1 cellular context compared by ENCODE assay signal in the genomic region with DNA sequence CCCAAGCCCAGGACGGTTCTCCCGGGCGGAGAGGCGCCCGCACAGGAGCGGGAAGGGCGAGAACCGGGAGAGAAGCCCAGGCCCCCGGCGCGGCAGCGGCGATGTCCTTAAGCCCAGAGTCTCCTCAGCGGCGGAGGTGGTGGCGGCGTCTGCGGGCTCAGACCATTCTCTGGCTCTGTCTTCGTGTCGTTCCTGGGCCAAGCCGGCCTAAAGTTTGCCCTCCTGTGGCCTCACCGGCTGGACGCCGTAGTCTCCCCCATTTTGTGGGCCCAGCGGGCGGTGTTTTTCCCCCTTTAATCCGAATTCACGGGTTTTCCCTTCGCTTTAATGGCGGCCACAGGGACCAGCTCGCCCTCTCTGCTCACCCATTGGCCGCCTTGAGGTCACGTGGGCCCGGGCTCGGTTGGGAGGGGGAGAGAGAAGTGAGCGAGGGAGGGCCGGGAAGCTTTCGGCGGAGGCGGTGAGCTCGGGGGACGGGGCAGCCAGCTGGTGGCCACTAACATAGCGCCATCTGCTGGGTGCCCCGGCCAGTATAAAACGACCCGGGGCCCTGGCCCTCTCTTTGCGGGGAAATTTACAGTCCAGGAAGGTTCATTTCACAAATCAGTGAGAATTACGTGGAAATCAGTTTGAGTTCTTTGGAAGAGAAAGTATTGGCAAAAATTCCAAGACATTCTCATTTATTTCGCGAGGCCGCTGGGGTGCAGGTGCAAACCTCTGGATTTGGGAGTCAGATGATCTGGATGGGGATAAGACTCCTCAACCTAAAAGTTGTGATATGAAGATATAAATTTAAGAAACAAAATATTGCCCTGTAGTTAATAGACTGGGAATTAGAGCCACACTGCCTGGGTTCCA.
TF ChIP-seq lines count a peak whose summit lies in the region.

No MANE protein-coding gene starts in this region.

TF ChIP-seq in HepG2, 621 proteins besides CTCF, POLR2A, EP300 and RAD21 (continued from another document and continues in another):
- no peak for TF ChIP-seq ZSCAN21 (CRISPR knock-in tag; IDR thresholded peaks at IDR 0.05; ENCODE audit: borderline replicate concordance)
- no peak for TF ChIP-seq CCAR2 (optimal IDR thresholded peaks at IDR 0.05; ENCODE audit: low read depth, low read length)
- no peak for TF ChIP-seq EEA1 (CRISPR knock-in tag; IDR thresholded peaks at IDR 0.05; ENCODE audit: borderline replicate concordance)
- TF ChIP-seq MLLT10 (CRISPR knock-in tag; IDR thresholded peaks at IDR 0.05), result no peak
- no peak; the same call in 1 of the 2 replicates for TF ChIP-seq HMG20A (CRISPR knock-in tag; IDR thresholded peaks at IDR 0.05; ENCODE audit: borderline replicate concordance)
- no peak; the same call in 1 of the 2 replicates for TF ChIP-seq ZFP36L2 (CRISPR knock-in tag; IDR thresholded peaks at IDR 0.05)
- TF ChIP-seq, protein P1, sequence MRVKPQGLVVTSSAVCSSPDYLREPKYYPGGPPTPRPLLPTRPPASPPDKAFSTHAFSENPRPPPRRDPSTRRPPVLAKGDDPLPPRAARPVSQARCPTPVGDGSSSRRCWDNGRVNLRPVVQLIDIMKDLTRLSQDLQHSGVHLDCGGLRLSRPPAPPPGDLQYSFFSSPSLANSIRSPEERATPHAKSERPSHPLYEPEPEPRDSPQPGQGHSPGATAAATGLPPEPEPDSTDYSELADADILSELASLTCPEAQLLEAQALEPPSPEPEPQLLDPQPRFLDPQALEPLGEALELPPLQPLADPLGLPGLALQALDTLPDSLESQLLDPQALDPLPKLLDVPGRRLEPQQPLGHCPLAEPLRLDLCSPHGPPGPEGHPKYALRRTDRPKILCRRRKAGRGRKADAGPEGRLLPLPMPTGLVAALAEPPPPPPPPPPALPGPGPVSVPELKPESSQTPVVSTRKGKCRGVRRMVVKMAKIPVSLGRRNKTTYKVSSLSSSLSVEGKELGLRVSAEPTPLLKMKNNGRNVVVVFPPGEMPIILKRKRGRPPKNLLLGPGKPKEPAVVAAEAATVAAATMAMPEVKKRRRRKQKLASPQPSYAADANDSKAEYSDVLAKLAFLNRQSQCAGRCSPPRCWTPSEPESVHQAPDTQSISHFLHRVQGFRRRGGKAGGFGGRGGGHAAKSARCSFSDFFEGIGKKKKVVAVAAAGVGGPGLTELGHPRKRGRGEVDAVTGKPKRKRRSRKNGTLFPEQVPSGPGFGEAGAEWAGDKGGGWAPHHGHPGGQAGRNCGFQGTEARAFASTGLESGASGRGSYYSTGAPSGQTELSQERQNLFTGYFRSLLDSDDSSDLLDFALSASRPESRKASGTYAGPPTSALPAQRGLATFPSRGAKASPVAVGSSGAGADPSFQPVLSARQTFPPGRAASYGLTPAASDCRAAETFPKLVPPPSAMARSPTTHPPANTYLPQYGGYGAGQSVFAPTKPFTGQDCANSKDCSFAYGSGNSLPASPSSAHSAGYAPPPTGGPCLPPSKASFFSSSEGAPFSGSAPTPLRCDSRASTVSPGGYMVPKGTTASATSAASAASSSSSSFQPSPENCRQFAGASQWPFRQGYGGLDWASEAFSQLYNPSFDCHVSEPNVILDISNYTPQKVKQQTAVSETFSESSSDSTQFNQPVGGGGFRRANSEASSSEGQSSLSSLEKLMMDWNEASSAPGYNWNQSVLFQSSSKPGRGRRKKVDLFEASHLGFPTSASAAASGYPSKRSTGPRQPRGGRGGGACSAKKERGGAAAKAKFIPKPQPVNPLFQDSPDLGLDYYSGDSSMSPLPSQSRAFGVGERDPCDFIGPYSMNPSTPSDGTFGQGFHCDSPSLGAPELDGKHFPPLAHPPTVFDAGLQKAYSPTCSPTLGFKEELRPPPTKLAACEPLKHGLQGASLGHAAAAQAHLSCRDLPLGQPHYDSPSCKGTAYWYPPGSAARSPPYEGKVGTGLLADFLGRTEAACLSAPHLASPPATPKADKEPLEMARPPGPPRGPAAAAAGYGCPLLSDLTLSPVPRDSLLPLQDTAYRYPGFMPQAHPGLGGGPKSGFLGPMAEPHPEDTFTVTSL (CRISPR knock-in tag; IDR thresholded peaks at IDR 0.05; ENCODE audit: borderline replicate concordance), result no peak
- TF ChIP-seq ZNF282 (IDR thresholded peaks at IDR 0.05; ENCODE audit: partially characterized antibody), result no peak
- TF ChIP-seq TCF7 (IDR thresholded peaks at IDR 0.05; ENCODE audit: low read depth), result no peak
- TF ChIP-seq MYNN (CRISPR knock-in tag; IDR thresholded peaks at IDR 0.05; ENCODE audit: low read depth), result no peak
- TF ChIP-seq, protein P2, sequence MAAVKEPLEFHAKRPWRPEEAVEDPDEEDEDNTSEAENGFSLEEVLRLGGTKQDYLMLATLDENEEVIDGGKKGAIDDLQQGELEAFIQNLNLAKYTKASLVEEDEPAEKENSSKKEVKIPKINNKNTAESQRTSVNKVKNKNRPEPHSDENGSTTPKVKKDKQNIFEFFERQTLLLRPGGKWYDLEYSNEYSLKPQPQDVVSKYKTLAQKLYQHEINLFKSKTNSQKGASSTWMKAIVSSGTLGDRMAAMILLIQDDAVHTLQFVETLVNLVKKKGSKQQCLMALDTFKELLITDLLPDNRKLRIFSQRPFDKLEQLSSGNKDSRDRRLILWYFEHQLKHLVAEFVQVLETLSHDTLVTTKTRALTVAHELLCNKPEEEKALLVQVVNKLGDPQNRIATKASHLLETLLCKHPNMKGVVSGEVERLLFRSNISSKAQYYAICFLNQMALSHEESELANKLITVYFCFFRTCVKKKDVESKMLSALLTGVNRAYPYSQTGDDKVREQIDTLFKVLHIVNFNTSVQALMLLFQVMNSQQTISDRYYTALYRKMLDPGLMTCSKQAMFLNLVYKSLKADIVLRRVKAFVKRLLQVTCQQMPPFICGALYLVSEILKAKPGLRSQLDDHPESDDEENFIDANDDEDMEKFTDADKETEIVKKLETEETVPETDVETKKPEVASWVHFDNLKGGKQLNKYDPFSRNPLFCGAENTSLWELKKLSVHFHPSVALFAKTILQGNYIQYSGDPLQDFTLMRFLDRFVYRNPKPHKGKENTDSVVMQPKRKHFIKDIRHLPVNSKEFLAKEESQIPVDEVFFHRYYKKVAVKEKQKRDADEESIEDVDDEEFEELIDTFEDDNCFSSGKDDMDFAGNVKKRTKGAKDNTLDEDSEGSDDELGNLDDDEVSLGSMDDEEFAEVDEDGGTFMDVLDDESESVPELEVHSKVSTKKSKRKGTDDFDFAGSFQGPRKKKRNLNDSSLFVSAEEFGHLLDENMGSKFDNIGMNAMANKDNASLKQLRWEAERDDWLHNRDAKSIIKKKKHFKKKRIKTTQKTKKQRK (IDR thresholded peaks at IDR 0.05; ENCODE audit: low read length), result no peak
- 0 out of 2 replicates have a peak, but pooled peaks have one; percentile 45 for TF ChIP-seq ZFP37 (CRISPR knock-in tag; IDR thresholded peaks at IDR 0.05; ENCODE audit: borderline replicate concordance)
- TF ChIP-seq, protein P3, sequence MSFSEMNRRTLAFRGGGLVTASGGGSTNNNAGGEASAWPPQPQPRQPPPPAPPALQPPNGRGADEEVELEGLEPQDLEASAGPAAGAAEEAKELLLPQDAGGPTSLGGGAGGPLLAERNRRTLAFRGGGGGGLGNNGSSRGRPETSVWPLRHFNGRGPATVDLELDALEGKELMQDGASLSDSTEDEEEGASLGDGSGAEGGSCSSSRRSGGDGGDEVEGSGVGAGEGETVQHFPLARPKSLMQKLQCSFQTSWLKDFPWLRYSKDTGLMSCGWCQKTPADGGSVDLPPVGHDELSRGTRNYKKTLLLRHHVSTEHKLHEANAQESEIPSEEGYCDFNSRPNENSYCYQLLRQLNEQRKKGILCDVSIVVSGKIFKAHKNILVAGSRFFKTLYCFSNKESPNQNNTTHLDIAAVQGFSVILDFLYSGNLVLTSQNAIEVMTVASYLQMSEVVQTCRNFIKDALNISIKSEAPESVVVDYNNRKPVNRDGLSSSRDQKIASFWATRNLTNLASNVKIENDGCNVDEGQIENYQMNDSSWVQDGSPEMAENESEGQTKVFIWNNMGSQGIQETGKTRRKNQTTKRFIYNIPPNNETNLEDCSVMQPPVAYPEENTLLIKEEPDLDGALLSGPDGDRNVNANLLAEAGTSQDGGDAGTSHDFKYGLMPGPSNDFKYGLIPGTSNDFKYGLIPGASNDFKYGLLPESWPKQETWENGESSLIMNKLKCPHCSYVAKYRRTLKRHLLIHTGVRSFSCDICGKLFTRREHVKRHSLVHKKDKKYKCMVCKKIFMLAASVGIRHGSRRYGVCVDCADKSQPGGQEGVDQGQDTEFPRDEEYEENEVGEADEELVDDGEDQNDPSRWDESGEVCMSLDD (CRISPR knock-in tag; IDR thresholded peaks at IDR 0.05; ENCODE audit: borderline replicate concordance), result no peak
- no peak; the same call in 1 of the 2 replicates for TF ChIP-seq ZNF782 (CRISPR knock-in tag; IDR thresholded peaks at IDR 0.05; ENCODE audit: borderline replicate concordance)
- TF ChIP-seq ZNF747 (CRISPR knock-in tag; IDR thresholded peaks at IDR 0.05; ENCODE audit: borderline replicate concordance), result peak; percentile 44; the same call in 1 of the 2 replicates
- TF ChIP-seq RXRB (CRISPR knock-in tag; IDR thresholded peaks at IDR 0.05; ENCODE audit: borderline replicate concordance), result peak; percentile 50; the same call in 1 of the 2 replicates
- TF ChIP-seq CENPX (CRISPR knock-in tag; IDR thresholded peaks at IDR 0.05), result no peak
- peak; percentile 93 for TF ChIP-seq POGZ (CRISPR knock-in tag; IDR thresholded peaks at IDR 0.05)
- TF ChIP-seq, protein P4, sequence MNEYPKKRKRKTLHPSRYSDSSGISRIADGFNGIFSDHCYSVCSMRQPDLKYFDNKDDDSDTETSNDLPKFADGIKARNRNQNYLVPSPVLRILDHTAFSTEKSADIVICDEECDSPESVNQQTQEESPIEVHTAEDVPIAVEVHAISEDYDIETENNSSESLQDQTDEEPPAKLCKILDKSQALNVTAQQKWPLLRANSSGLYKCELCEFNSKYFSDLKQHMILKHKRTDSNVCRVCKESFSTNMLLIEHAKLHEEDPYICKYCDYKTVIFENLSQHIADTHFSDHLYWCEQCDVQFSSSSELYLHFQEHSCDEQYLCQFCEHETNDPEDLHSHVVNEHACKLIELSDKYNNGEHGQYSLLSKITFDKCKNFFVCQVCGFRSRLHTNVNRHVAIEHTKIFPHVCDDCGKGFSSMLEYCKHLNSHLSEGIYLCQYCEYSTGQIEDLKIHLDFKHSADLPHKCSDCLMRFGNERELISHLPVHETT (CRISPR knock-in tag; conservative IDR thresholded peaks at IDR 0.05), result no peak; the same call in 1 of the 2 replicates
- peak; percentile 56; the same call in 1 of the 2 replicates for TF ChIP-seq ZKSCAN8 (CRISPR knock-in tag; IDR thresholded peaks at IDR 0.05; ENCODE audit: borderline replicate concordance)
- no peak; the same call in 1 of the 2 replicates for TF ChIP-seq AKAP8 (CRISPR knock-in tag; IDR thresholded peaks at IDR 0.05)
- no peak for TF ChIP-seq JDP2 (CRISPR knock-in tag; IDR thresholded peaks at IDR 0.05; ENCODE audit: borderline replicate concordance)
- TF ChIP-seq ATAD3A (CRISPR knock-in tag; IDR thresholded peaks at IDR 0.05), result no peak
- peak; percentile 65; the same call in 1 of the 2 replicates for TF ChIP-seq ZNF850 (CRISPR knock-in tag; conservative IDR thresholded peaks at IDR 0.05)
- TF ChIP-seq ZNF451 (CRISPR knock-in tag; IDR thresholded peaks at IDR 0.05), result no peak
- TF ChIP-seq, protein P5, sequence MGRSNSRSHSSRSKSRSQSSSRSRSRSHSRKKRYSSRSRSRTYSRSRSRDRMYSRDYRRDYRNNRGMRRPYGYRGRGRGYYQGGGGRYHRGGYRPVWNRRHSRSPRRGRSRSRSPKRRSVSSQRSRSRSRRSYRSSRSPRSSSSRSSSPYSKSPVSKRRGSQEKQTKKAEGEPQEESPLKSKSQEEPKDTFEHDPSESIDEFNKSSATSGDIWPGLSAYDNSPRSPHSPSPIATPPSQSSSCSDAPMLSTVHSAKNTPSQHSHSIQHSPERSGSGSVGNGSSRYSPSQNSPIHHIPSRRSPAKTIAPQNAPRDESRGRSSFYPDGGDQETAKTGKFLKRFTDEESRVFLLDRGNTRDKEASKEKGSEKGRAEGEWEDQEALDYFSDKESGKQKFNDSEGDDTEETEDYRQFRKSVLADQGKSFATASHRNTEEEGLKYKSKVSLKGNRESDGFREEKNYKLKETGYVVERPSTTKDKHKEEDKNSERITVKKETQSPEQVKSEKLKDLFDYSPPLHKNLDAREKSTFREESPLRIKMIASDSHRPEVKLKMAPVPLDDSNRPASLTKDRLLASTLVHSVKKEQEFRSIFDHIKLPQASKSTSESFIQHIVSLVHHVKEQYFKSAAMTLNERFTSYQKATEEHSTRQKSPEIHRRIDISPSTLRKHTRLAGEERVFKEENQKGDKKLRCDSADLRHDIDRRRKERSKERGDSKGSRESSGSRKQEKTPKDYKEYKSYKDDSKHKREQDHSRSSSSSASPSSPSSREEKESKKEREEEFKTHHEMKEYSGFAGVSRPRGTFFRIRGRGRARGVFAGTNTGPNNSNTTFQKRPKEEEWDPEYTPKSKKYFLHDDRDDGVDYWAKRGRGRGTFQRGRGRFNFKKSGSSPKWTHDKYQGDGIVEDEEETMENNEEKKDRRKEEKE (IDR thresholded peaks at IDR 0.05), result no peak
- TF ChIP-seq, protein P6, sequence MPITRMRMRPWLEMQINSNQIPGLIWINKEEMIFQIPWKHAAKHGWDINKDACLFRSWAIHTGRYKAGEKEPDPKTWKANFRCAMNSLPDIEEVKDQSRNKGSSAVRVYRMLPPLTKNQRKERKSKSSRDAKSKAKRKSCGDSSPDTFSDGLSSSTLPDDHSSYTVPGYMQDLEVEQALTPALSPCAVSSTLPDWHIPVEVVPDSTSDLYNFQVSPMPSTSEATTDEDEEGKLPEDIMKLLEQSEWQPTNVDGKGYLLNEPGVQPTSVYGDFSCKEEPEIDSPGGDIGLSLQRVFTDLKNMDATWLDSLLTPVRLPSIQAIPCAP (CRISPR knock-in tag; IDR thresholded peaks at IDR 0.05; ENCODE audit: low read depth), result no peak
- TF ChIP-seq, protein P7, sequence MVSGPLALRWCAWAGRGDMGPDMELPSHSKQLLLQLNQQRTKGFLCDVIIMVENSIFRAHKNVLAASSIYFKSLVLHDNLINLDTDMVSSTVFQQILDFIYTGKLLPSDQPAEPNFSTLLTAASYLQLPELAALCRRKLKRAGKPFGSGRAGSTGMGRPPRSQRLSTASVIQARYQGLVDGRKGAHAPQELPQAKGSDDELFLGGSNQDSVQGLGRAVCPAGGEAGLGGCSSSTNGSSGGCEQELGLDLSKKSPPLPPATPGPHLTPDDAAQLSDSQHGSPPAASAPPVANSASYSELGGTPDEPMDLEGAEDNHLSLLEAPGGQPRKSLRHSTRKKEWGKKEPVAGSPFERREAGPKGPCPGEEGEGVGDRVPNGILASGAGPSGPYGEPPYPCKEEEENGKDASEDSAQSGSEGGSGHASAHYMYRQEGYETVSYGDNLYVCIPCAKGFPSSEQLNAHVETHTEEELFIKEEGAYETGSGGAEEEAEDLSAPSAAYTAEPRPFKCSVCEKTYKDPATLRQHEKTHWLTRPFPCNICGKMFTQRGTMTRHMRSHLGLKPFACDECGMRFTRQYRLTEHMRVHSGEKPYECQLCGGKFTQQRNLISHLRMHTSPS (CRISPR knock-in tag; IDR thresholded peaks at IDR 0.05; ENCODE audit: low read depth), result no peak
